Comparison of ENCODE assay signal across 21 cellular contexts in the genomic region with DNA sequence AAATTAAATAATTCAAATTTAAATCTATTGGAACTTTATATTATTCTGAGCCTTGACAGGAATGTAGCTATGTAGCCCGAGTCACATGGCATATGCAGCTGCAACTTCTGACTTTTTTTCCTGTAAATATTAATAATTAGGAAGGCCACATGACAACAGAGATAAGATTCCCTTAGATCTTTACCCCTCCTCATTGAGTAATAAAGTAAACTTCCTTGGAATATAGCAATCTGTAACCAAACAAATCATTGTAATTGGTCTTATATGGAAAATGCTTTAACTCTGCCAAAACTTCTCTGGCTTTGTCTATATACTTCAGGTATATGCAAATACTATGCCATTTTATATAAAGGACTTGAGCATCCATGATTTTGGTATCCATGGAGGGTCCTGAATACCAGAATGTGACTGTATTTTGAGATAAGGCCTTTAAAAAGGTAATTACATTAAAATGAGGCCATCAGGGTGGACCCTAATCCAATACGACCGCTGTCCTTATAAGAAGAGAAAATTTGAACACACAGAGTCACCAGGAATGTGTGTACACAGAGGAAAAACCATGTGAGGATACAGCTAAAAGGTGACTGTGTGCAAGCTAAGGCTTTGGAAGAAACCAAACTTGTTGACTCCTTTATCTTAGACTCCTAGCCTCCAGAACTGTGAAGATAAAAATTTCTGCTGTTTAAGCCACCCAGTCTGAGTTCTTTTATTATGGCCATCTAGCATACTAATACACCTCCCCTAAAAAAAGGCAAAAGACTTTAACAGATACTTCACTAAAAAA.
DNase-seq lines count a peak whose midpoint lies in the region; ATAC-seq, FAIRE-seq and TF ChIP-seq lines count a peak whose summit lies in the region.
"Had no signal": no experiment of that assay in that cellular context is flagged by ENCODE, and none has a peak within 500 bp of the region (broad histone marks: within the 10 kb centered on the region; RNA-seq: fewer than 3 reads in every experiment).

No MANE protein-coding gene starts in this region.

- H3K9me3 Mint-ChIP-seq in GM23338 = peaks cover 15% of the 10 kb centered on the region

- peaks cover 4% of the 10 kb centered on the region; the same call in 1 of the 2 replicates for H3K9me2 ChIP-seq in GM23338 (ENCODE audit: insufficient read depth)

- intact Hi-C loops in body of pancreas (cut with DNase I) (no loop called here), pancreas (cut with DNase I) (no loop called here), vagina (cut with DNase I) (no loop called here)

- H3K79me2 ChIP-seq in GM23338 (replicated peaks; ENCODE audit: insufficient read depth) = no peaks in the 10 kb centered on the region

- 33% methylated on average over 3 of the region's 3 CpGs for WGBS in body of pancreas, 2 donors
- 21 to 36% methylated on average over 3 of the region's 3 CpGs for WGBS in pancreas, 2 donors

- no peaks in the 10 kb centered on the region for H3K27me3 ChIP-seq in GM23338 (ENCODE audit: insufficient read depth)
- no peaks in the 10 kb centered on the region for H3K27me3 ChIP-seq in body of pancreas
- no peaks in the 10 kb centered on the region for H3K27me3 ChIP-seq in pancreas
- H3K27me3 ChIP-seq in vagina = no peaks in the 10 kb centered on the region
- H3K27me3 ChIP-seq: BLaER1 treated with 17β-estradiol and CSF1 and Interleukin-3, amounts not matched to agents 10 nM and 100 nM had no signal

- peaks cover 3% of the 10 kb centered on the region; the same call in 2 of the 3 replicates for H3K4me1 Mint-ChIP-seq in GM23338
- H3K4me1 Mint-ChIP-seq: B cell had no signal

- no peak overlapping the region for H3K4me3 Mint-ChIP-seq in GM23338
- H3K4me3 Mint-ChIP-seq: B cell; CD4-positive, alpha-beta T cell; CD8-positive, alpha-beta T cell had no signal

- no peaks in the 10 kb centered on the region for H3K27me3 Mint-ChIP-seq in GM23338 (ENCODE audit: insufficient read depth, low read depth, poor library complexity)

- H3K4me1 ChIP-seq in GM23338 (ENCODE audit: insufficient read depth) (no peaks in the 10 kb centered on the region), body of pancreas (peaks cover 8% of the 10 kb centered on the region), pancreas (peaks cover 0 to 11% (median 0%) of the 10 kb centered on the region in 3 donors), vagina (no peaks in the 10 kb centered on the region)
- H3K4me1 ChIP-seq: A549 had no signal

- TF ChIP-seq CTCF in GM23338 (conservative IDR thresholded peaks at IDR 0.05; ENCODE audit: low read depth in 2 of 2) = no peak
- no peak for TF ChIP-seq CTCF in body of pancreas (IDR thresholded peaks at IDR 0.05)
- no peak for TF ChIP-seq CTCF in pancreas (IDR thresholded peaks at IDR 0.05)
- no peak for TF ChIP-seq CTCF in vagina (IDR thresholded peaks at IDR 0.05)

- ATAC-seq in GM23338 = no peak
- ATAC-seq in body of pancreas = peak; percentile 45
- peak; percentile 72 to 84 (median 80) for ATAC-seq in pancreas
- ATAC-seq in HG02884 (IDR thresholded peaks at IDR 0.05; ENCODE audit: unreplicated experiment) = no peak
- ATAC-seq: A549; CD8-positive, alpha-beta T cell had no signal

- H3K9me3 ChIP-seq in body of pancreas (peaks cover 0 to 7% (median 0%) of the 10 kb centered on the region in 3 donors), pancreas (no peaks in the 10 kb centered on the region), vagina (peaks cover 6% of the 10 kb centered on the region)

- no peaks in the 10 kb centered on the region for H4K20me1 ChIP-seq in GM23338 (replicated peaks; ENCODE audit: insufficient read depth)
- H4K20me1 ChIP-seq: BLaER1 treated with 17β-estradiol and CSF1 and Interleukin-3, amounts not matched to agents 10 nM and 100 nM had no signal

- no peak overlapping the region for H3K4me2 ChIP-seq in GM23338
- H3K4me2 ChIP-seq: A549; BLaER1 treated with 17β-estradiol and CSF1 and Interleukin-3, amounts not matched to agents 10 nM and 100 nM had no signal

- 0 out of 2 replicates have a peak overlapping the region, but pooled peaks have one; percentile 6 for H2AFZ ChIP-seq in GM23338

- TF ChIP-seq POLR2A in body of pancreas (IDR thresholded peaks at IDR 0.05) = no peak
- no peak for TF ChIP-seq POLR2A in vagina (IDR thresholded peaks at IDR 0.05)

- no peak overlapping the region for H3K4me3 ChIP-seq in GM23338
- no peak overlapping the region for H3K4me3 ChIP-seq in body of pancreas
- H3K4me3 ChIP-seq in pancreas = no peak overlapping the region
- H3K4me3 ChIP-seq in vagina = no peak overlapping the region
- H3K4me3 ChIP-seq: A549; BLaER1 treated with 17β-estradiol and CSF1 and Interleukin-3, amounts not matched to agents 10 nM and 100 nM had no signal

- no peak for FAIRE-seq in pancreas (lab: Jason Lieb, UNC)
- FAIRE-seq: A549, D721Med, G401.6, GM12891, GM19239 had no signal

- H3K36me3 Mint-ChIP-seq in GM23338 (ENCODE audit: low read depth) = no peaks in the 10 kb centered on the region; the same call in 2 of the 3 replicates
- H3K36me3 Mint-ChIP-seq: CD8-positive, alpha-beta T cell had no signal

- no peak overlapping the region for H3K27ac Mint-ChIP-seq in GM23338
- H3K27ac Mint-ChIP-seq: B cell; CD4-positive, alpha-beta T cell; CD8-positive, alpha-beta T cell had no signal

- no peaks in the 10 kb centered on the region for H3K36me3 ChIP-seq in GM23338 (ENCODE audit: insufficient read depth)
- no peaks in the 10 kb centered on the region for H3K36me3 ChIP-seq in body of pancreas (replicated peaks in 1 of 2; ENCODE audit: insufficient read depth in 1 of 2, low read depth in 2 of 2)
- H3K36me3 ChIP-seq in pancreas = no peaks in the 10 kb centered on the region
- no peaks in the 10 kb centered on the region for H3K36me3 ChIP-seq in vagina
- H3K36me3 ChIP-seq: BLaER1 treated with 17β-estradiol and CSF1 and Interleukin-3, amounts not matched to agents 10 nM and 100 nM had no signal

- no peaks in the 10 kb centered on the region for H3F3A ChIP-seq in GM23338 (replicated peaks; ENCODE audit: low read depth)

- H3K27ac ChIP-seq in GM23338 (ENCODE audit: low read depth) = no peak overlapping the region
- no peak overlapping the region for H3K27ac ChIP-seq in body of pancreas
- no peak overlapping the region for H3K27ac ChIP-seq in pancreas
- H3K27ac ChIP-seq in vagina = no peak overlapping the region
- H3K27ac ChIP-seq: 22Rv1; A549; BLaER1 treated with 17β-estradiol and CSF1 and Interleukin-3, amounts not matched to agents 10 nM and 100 nM; C4-2B had no signal

- DNase-seq in GM23338 (ENCODE audit: low spot score) = no peak
- peak in 1 of 4 donors; percentile 30 for DNase-seq in body of pancreas
- no peak for DNase-seq in pancreas
- DNase-seq in vagina (ENCODE audit: extremely low spot score in 2 of 2) = no peak
- DNase-seq: AML-193; Caco-2; Calu3; CD4-positive, alpha-beta T cell; CD8-positive, alpha-beta T cell; DMS79 treated with DMSO at 0.1 percent for 48 hours; GF-D8 had no signal

TF ChIP-seq in GM23338, 12 proteins besides CTCF, POLR2A, EP300 and RAD21:
- TF ChIP-seq STAT1 (IDR thresholded peaks at IDR 0.05; ENCODE audit: unreplicated experiment) = no peak
- no peak for TF ChIP-seq NANOG (IDR thresholded peaks at IDR 0.05; ENCODE audit: borderline replicate concordance)
- TF ChIP-seq, protein P1, sequence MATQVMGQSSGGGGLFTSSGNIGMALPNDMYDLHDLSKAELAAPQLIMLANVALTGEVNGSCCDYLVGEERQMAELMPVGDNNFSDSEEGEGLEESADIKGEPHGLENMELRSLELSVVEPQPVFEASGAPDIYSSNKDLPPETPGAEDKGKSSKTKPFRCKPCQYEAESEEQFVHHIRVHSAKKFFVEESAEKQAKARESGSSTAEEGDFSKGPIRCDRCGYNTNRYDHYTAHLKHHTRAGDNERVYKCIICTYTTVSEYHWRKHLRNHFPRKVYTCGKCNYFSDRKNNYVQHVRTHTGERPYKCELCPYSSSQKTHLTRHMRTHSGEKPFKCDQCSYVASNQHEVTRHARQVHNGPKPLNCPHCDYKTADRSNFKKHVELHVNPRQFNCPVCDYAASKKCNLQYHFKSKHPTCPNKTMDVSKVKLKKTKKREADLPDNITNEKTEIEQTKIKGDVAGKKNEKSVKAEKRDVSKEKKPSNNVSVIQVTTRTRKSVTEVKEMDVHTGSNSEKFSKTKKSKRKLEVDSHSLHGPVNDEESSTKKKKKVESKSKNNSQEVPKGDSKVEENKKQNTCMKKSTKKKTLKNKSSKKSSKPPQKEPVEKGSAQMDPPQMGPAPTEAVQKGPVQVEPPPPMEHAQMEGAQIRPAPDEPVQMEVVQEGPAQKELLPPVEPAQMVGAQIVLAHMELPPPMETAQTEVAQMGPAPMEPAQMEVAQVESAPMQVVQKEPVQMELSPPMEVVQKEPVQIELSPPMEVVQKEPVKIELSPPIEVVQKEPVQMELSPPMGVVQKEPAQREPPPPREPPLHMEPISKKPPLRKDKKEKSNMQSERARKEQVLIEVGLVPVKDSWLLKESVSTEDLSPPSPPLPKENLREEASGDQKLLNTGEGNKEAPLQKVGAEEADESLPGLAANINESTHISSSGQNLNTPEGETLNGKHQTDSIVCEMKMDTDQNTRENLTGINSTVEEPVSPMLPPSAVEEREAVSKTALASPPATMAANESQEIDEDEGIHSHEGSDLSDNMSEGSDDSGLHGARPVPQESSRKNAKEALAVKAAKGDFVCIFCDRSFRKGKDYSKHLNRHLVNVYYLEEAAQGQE (IDR thresholded peaks at IDR 0.05; ENCODE audit: unreplicated experiment) = no peak
- no peak for TF ChIP-seq ZNF331 (CRISPR knock-in tag; IDR thresholded peaks at IDR 0.05; ENCODE audit: low read depth)
- no peak for TF ChIP-seq POLR2AphosphoS5 (IDR thresholded peaks at IDR 0.05; ENCODE audit: low read depth)
- no peak for TF ChIP-seq JUNB (IDR thresholded peaks at IDR 0.05; ENCODE audit: unreplicated experiment)
- no peak for TF ChIP-seq ZNF114 (CRISPR knock-in tag; IDR thresholded peaks at IDR 0.05)
- TF ChIP-seq ETS1 (IDR thresholded peaks at IDR 0.05) = no peak

Comparison
In these comparisons a context has a peak if more than half of its experiments do, and no peak if none do; other contexts are left out.
1. ATAC-seq: peak in body of pancreas (single experiment) and pancreas (4 of 4); none in GM23338 (single experiment) and HG02884 (single experiment).